31 cellular contexts compared by ENCODE assay signal in the genomic region with DNA sequence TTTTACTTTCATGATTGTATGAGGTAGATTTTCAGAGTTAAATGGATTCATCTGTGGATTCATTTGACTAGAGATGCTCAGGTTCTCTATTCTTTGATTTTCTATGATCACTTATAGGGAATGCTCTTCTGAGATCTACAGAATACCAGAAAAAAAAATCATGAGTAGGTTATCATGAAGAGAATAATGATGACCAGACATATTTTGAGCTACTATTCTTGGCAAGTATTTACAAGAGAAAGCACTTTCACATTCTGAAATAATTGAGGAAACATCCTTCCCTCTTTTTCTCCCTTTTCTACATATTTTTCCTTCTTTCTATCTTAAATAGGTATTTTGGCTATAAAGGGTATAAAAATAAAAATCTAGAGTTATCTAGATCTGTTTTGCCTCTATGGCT.
"Had no signal": no experiment of that assay in that cellular context is flagged by ENCODE, and none has a peak within 500 bp of the region (broad histone marks: within the 10 kb centered on the region; RNA-seq: fewer than 3 reads in every experiment).

No MANE protein-coding gene starts in this region.

- DNase-seq: naive thymus-derived CD4-positive, alpha-beta T cell; natural killer cell; occipital lobe; ovary; posterior cingulate gyrus; psoas muscle; right cardiac atrium; spleen; stimulated activated CD4-positive, alpha-beta T cell treated with anti-CD3 and anti-CD28 coated beads, Interleukin-12 subunit alpha, Interleukin-12 subunit beta, amount 100 ng/mL, for 4 hours; stimulated activated CD4-positive, alpha-beta T cell treated with anti-CD3 and anti-CD28 coated beads, Interleukin-1b, Interleukin-23, amount 100 ng/mL, for 48 hours; stimulated activated CD4-positive, alpha-beta T cell treated with anti-CD3 and anti-CD28 coated beads, Interleukin-4, amount 100 ng/mL, for 1 hour; stimulated activated CD4-positive, alpha-beta T cell treated with anti-CD3 and anti-CD28 coated beads, Interleukin-4, amount 100 ng/mL, for 4 hours; stimulated activated CD8-positive, alpha-beta memory T cell treated with anti-CD3 and anti-CD28 coated beads, Interleukin-4, amount 100 ng/mL, for 48 hours; stimulated activated naive CD4-positive, alpha-beta T cell; stimulated activated naive CD8-positive, alpha-beta T cell treated with anti-CD3 and anti-CD28 coated beads, Interleukin-15, amount 100 ng/mL, for 72 hours; stimulated activated naive CD8-positive, alpha-beta T cell treated with anti-CD3 and anti-CD28 coated beads, Interleukin-15, Interleukin-2, amounts not matched to agents 100 U/mL and 50 U/mL, for 24 hours; substantia nigra; thyroid gland; trophoblast cell; upper lobe of left lung had no signal

- H3K27ac ChIP-seq: neural progenitor cell, ovary, parathyroid adenoma, psoas muscle, skin epidermis, spleen, suprapubic skin, thoracic aorta, thyroid gland, tibial nerve, upper lobe of left lung, vagina had no signal

- H3K27me3 ChIP-seq: neural progenitor cell, ovary, spleen, suprapubic skin, thyroid gland, tibial nerve, upper lobe of left lung, vagina had no signal

- FAIRE-seq: urothelium cell line had no signal

- H3K36me3 ChIP-seq: neural progenitor cell, ovary, spleen, suprapubic skin, thoracic aorta, thyroid gland, tibial nerve, upper lobe of left lung, vagina had no signal

- H3K9me3 ChIP-seq: ovary, psoas muscle, suprapubic skin, thoracic aorta, thyroid gland, tibial nerve, upper lobe of left lung, vagina had no signal

- H3K9ac ChIP-seq: neural progenitor cell, parathyroid adenoma had no signal

- H3K4me2 ChIP-seq: neural progenitor cell, smooth muscle cell had no signal

- H3K4me1 ChIP-seq: neural progenitor cell, parathyroid adenoma, psoas muscle, spleen, suprapubic skin, thyroid gland, tibial nerve, upper lobe of left lung, vagina had no signal

- H3K4me3 ChIP-seq: neural progenitor cell, ovary, psoas muscle, skin epidermis, smooth muscle cell, spleen, suprapubic skin, thoracic aorta, thyroid gland, tibial nerve, upper lobe of left lung, vagina had no signal

- H2AFZ ChIP-seq: neural progenitor cell, parathyroid adenoma had no signal

- H3K79me2 ChIP-seq: parathyroid adenoma had no signal

- ATAC-seq: naive thymus-derived CD4-positive, alpha-beta T cell; natural killer cell; psoas muscle; right cardiac atrium; sciatic nerve; stimulated activated memory B cell treated with anti-CD40 and anti-IgM and Interleukin-4, amounts not matched to agents 10 μg/mL and 1 μg/mL and 100 μg/mL, for 72 hours; stimulated activated naive CD8-positive, alpha-beta T cell treated with anti-CD3 and anti-CD28 coated beads, Interleukin-15, amount 100 ng/mL, for 72 hours; stimulated activated naive CD8-positive, alpha-beta T cell treated with anti-CD3 and anti-CD28 coated beads, Interleukin-15, Interleukin-2, amounts not matched to agents 100 U/mL and 50 U/mL, for 24 hours had no signal
